ENCODE assay signal across 7 cellular contexts in genomic region chr19:13163609-13164364, GRCh38. TPM values are rescaled to one million over a fixed set of nuclear protein-coding genes. Genes with fewer than 3 reads are reported as not detected.
DNase-seq lines count a peak whose midpoint lies in the region; ATAC-seq and TF ChIP-seq lines count a peak whose summit lies in the region.

No MANE protein-coding gene starts in this region.

- POLR2A ChIA-PET in activated CD8-positive, alpha-beta T cell treated with anti-CD3 and anti-CD28 coated beads for 36 hours (lab: Charles Lee), result interaction anchor here (0.8 to 11.9 kb wide), 6 partner anchors 10 to 80 kb away, joined by 3 to 226 read pairs (median 4); partner anchors contain the start of genes IER2 and STX10

- peak overlapping the region; percentile 84 for H3K4me3 Mint-ChIP-seq in activated CD8-positive, alpha-beta T cell treated with anti-CD3 and anti-CD28 coated beads for 36 hours

- no peak for TF ChIP-seq EP300 in suprapubic skin (IDR thresholded peaks at IDR 0.05)

- H3K4me1 ChIP-seq in suprapubic skin, result peaks cover 79% of the 10 kb centered on the region

- peak overlapping the region; percentile 92 for H3K27ac Mint-ChIP-seq in activated CD8-positive, alpha-beta T cell treated with anti-CD3 and anti-CD28 coated beads for 36 hours

- WGBS in suprapubic skin, result 8% methylated on average over 19 of the region's 20 CpGs

- TF ChIP-seq CTCF in activated CD8-positive, alpha-beta T cell treated with anti-CD3 and anti-CD28 coated beads for 36 hours (IDR thresholded peaks at IDR 0.05), result no peak
- TF ChIP-seq CTCF in epithelial cell of esophagus (IDR thresholded peaks at IDR 0.05; ENCODE audit: insufficient read depth, low read depth, low read length, missing control alignments) (no peak), suprapubic skin (IDR thresholded peaks at IDR 0.05) (no peak)

- H3K27ac ChIP-seq in suprapubic skin, result peak overlapping the region; percentile 95

- DNase-seq in GM03348 (ENCODE audit: low spot score) (peak; percentile 89), NCI-H2196 treated with DMSO at 0.1 percent for 48 hours (lab: John Stamatoyannopoulos, UW; ENCODE audit: unreplicated experiment) (peak; percentile 80), epithelial cell of esophagus (ENCODE audit: low read depth) (peak; percentile 57), mesenteric fat pad (ENCODE audit: low spot score) (peak; percentile 92), suprapubic skin (ENCODE audit: low spot score in 2 of 2) (peak; percentile 89)
- peak; percentile 78 for DNase-seq in activated CD8-positive, alpha-beta T cell treated with anti-CD3 and anti-CD28 coated beads for 36 hours

- peaks cover 2% of the 10 kb centered on the region for H3K36me3 Mint-ChIP-seq in activated CD8-positive, alpha-beta T cell treated with anti-CD3 and anti-CD28 coated beads for 36 hours (ENCODE audit: low read depth)

- CTCF ChIA-PET in activated CD8-positive, alpha-beta T cell treated with anti-CD3 and anti-CD28 coated beads for 36 hours (lab: Charles Lee), result interaction anchor here (0.6 to 1.8 kb wide), 8 partner anchors 7 to 187 kb away, joined by 3 to 9 read pairs (median 4); no protein-coding TSS in a partner anchor

- no peak for TF ChIP-seq POLR2A in suprapubic skin (IDR thresholded peaks at IDR 0.05)

- H3K9me3 ChIP-seq in suprapubic skin, result no peaks in the 10 kb centered on the region

- H3K4me1 Mint-ChIP-seq in activated CD8-positive, alpha-beta T cell treated with anti-CD3 and anti-CD28 coated beads for 36 hours (ENCODE audit: low read depth), result peaks cover 54% of the 10 kb centered on the region

- no peaks in the 10 kb centered on the region for H3K9me3 Mint-ChIP-seq in activated CD8-positive, alpha-beta T cell treated with anti-CD3 and anti-CD28 coated beads for 36 hours

- H3K4me3 ChIP-seq in epithelial cell of esophagus (ENCODE audit: low read length) (peak overlapping the region; percentile 30), suprapubic skin (peak overlapping the region; percentile 36)

- no peaks in the 10 kb centered on the region for H3K36me3 ChIP-seq in suprapubic skin

- H3K27me3 ChIP-seq in suprapubic skin, result no peaks in the 10 kb centered on the region

- peak; percentile 27 for ATAC-seq in activated CD8-positive, alpha-beta T cell treated with anti-CD3 and anti-CD28 coated beads for 36 hours
- ATAC-seq in HG02885 (IDR thresholded peaks at IDR 0.05; ENCODE audit: poor library complexity, unreplicated experiment), result no peak

- intact Hi-C loops in activated CD8-positive, alpha-beta T cell treated with anti-CD3 and anti-CD28 coated beads for 36 hours (cut with micrococcal nuclease), result no loop called here

- no peaks in the 10 kb centered on the region for H3K27me3 Mint-ChIP-seq in activated CD8-positive, alpha-beta T cell treated with anti-CD3 and anti-CD28 coated beads for 36 hours

RNA-seq across cellular contexts. Expression of gene IER2, which starts 13.6 kb away (rescaled TPM):
- 100 to 1,000 TPM; 120 to 122 TPM for total RNA-seq in activated CD8-positive, alpha-beta T cell treated with anti-CD3 and anti-CD28 coated beads for 36 hours
- total RNA-seq in mesenteric fat pad (229 TPM), suprapubic skin (100 to 1,000 TPM; 154 to 377 (median 214) TPM)

RNA-seq across cellular contexts. Expression of gene STX10, which starts 13.6 kb away (rescaled TPM):
- 10 to 100 TPM; 66.8 to 72.4 TPM for total RNA-seq in activated CD8-positive, alpha-beta T cell treated with anti-CD3 and anti-CD28 coated beads for 36 hours
- total RNA-seq in mesenteric fat pad (45.4 TPM), suprapubic skin (100 to 1,000 TPM in 1 of 4 donors, 10 to 100 TPM in 3; 71.9 to 110 (median 82.2) TPM)

RNA-seq across cellular contexts. Expression of gene NACC1, which starts 45.7 kb away (rescaled TPM):
- 10 to 100 TPM; 73.8 to 87.5 TPM for total RNA-seq in activated CD8-positive, alpha-beta T cell treated with anti-CD3 and anti-CD28 coated beads for 36 hours
- total RNA-seq in mesenteric fat pad, result 45.2 TPM
- 10 to 100 TPM; 13.4 to 47.6 (median 35.3) TPM for total RNA-seq in suprapubic skin

RNA-seq across cellular contexts. Expression of gene TRMT1, which starts 47.2 kb away (rescaled TPM):
- total RNA-seq in activated CD8-positive, alpha-beta T cell treated with anti-CD3 and anti-CD28 coated beads for 36 hours, result 10 to 100 TPM; 85.0 to 95.7 TPM
- total RNA-seq in mesenteric fat pad, result 33.2 TPM
- 10 to 100 TPM; 35.1 to 46.2 (median 40.6) TPM for total RNA-seq in suprapubic skin
